ENCODE assay signal across 9 cellular contexts in the genomic region with DNA sequence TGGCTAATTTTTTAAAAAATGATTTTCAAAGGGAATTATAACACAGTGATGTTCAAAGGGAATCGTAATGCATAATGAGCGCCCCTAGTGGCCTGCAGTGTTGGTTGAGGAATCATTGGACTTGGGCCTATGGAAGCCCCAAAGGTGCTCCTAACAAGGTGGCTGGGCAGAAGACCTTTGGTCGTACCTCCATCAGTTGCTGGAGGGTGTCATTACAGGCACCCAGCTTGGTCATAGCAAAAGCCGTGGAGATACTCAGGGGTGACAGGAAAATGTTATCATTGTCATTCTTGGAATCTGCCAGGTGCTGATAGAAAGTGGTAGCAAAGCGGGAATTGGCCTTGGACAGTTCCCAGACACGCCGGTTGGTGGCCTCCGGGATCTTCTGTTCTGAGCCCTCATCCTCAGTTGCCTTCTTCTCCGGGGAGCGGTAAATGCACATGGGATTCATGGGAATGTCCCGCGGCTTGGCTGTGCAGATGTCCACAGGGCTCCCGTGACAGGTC. TPM values are rescaled to one million over a fixed set of nuclear protein-coding genes. Genes with fewer than 3 reads are reported as not detected.
DNase-seq lines count a peak whose midpoint lies in the region; ATAC-seq and TF ChIP-seq lines count a peak whose summit lies in the region.
"Had no signal": no experiment of that assay in that cellular context is flagged by ENCODE, and none has a peak within 500 bp of the region (broad histone marks: within the 10 kb centered on the region; RNA-seq: fewer than 3 reads in every experiment).

No MANE protein-coding gene starts in this region.

- POLR2A ChIA-PET in HEK293T (lab: Yijun Ruan, JAX) = no interaction called here

- DNase-seq in COLO829 (ENCODE audit: low spot score) = peak; percentile 56
- peak; percentile 73 for DNase-seq in HEK293T (ENCODE audit: extremely low spot score)
- DNase-seq in SKM-1 treated with dmso at 0.1 percent for 144 hours (lab: John Stamatoyannopoulos, UW; ENCODE audit: unreplicated experiment) = peak; percentile 57
- DNase-seq in foreskin keratinocyte = peak in 1 of 2 donors; percentile 30
- DNase-seq in testis = peak; percentile 32
- no peak for DNase-seq in foreskin melanocyte
- no peak for DNase-seq in anterior cingulate cortex (lab: John Stamatoyannopoulos, UW)

- H3K4me1 ChIP-seq in foreskin keratinocyte (no peaks in the 10 kb centered on the region), testis (no peaks in the 10 kb centered on the region)

- no peak overlapping the region for H3K27ac ChIP-seq in foreskin keratinocyte
- H3K27ac ChIP-seq in testis = no peak overlapping the region

- CTCF ChIA-PET in HEK293T (lab: Yijun Ruan, JAX) = no interaction called here

- no peaks in the 10 kb centered on the region for H3K9me3 ChIP-seq in testis

- no peak for TF ChIP-seq POLR2A in testis (IDR thresholded peaks at IDR 0.05)

- 83 to 90% methylated on average over 13 of the region's 13 CpGs for WGBS in testis, 2 donors

- H3K27me3 ChIP-seq in foreskin keratinocyte (no peaks in the 10 kb centered on the region), testis (no peaks in the 10 kb centered on the region)

- no peaks in the 10 kb centered on the region for H3K36me3 ChIP-seq in testis (ENCODE audit: low read depth, missing control alignments)

- ATAC-seq in foreskin keratinocyte (peak; percentile 71), GM19328 (IDR thresholded peaks at IDR 0.05; ENCODE audit: unreplicated experiment) (no peak)

- peak; percentile 69 for TF ChIP-seq CTCF in foreskin keratinocyte (conservative IDR thresholded peaks at IDR 0.05)
- TF ChIP-seq CTCF in testis (IDR thresholded peaks at IDR 0.05) = peak in 1 of 3 experiments; percentile 56

- intact Hi-C loops in testis (cut with DNase I; ENCODE audit: low total_unique reads) = no loop called here

- H3K4me3 ChIP-seq in testis = no peak overlapping the region
- H3K4me3 ChIP-seq: lung had no signal

TF ChIP-seq in HEK293T, 16 proteins besides CTCF, POLR2A, EP300 and RAD21:
- TF ChIP-seq FOXM1 (IDR thresholded peaks at IDR 0.05; ENCODE audit: borderline replicate concordance) (peak; percentile 12; the same call in 1 of the 2 replicates), NFRKB (IDR thresholded peaks at IDR 0.05) (no peak)

RNA-seq across cellular contexts. Expression of gene SERPINC1, which starts 2.7 kb away (rescaled TPM):
- not detected in 2 replicates for total RNA-seq in foreskin keratinocyte
- 0.03 TPM in 1 of 2 replicates, not detected in the other for polyA plus RNA-seq in foreskin keratinocyte
- total RNA-seq in testis = under 1 TPM; 0.24 to 0.93 TPM
- 0.75 TPM for polyA plus RNA-seq in testis (ENCODE audit: insufficient read depth, low read depth, low replicate concordance)

RNA-seq across cellular contexts. Expression of gene ZBTB37, which starts 46.2 kb away (rescaled TPM):
- total RNA-seq in foreskin keratinocyte = 2.8 and 3.4 TPM in 2 replicates
- polyA plus RNA-seq in foreskin keratinocyte = 0.25 and 0.28 TPM in 2 replicates
- 10 to 100 TPM; 21.2 to 28.7 TPM for total RNA-seq in testis
- polyA plus RNA-seq in testis (ENCODE audit: insufficient read depth, low read depth, low replicate concordance) = 22.6 TPM

RNA-seq across cellular contexts. Expression of gene GAS5, which starts 46.6 kb away (rescaled TPM):
- 361 and 387 TPM in 2 replicates for total RNA-seq in foreskin keratinocyte
- polyA plus RNA-seq in foreskin keratinocyte = 417 and 443 TPM in 2 replicates
- total RNA-seq in testis = 100 to 1,000 TPM; 101 to 158 TPM
- polyA plus RNA-seq in testis (ENCODE audit: insufficient read depth, low read depth, low replicate concordance) = 130 TPM

Comparison
In these comparisons a context has a peak if more than half of its experiments do, and no peak if none do; other contexts are left out.
1. DNase-seq: peak in COLO829 (single experiment), HEK293T (single experiment), SKM-1 treated with dmso at 0.1 percent for 144 hours (single experiment) and testis (single experiment); none in foreskin melanocyte (single experiment) and anterior cingulate cortex (0 of 58).